Comparison of ENCODE assay signal across 8 cellular contexts in genomic region chr11:62338218-62338617, GRCh38. TPM values are rescaled to one million over a fixed set of nuclear protein-coding genes. Genes with fewer than 3 reads are reported as not detected.
DNase-seq lines count a peak whose midpoint lies in the region; ATAC-seq and TF ChIP-seq lines count a peak whose summit lies in the region.

No MANE protein-coding gene starts in this region.

- H3K4me3 ChIP-seq in GM23248: peak overlapping the region; percentile 73
- peak overlapping the region; percentile 44 for H3K4me3 ChIP-seq in RWPE2 (ENCODE audit: severe bottlenecking)
- H3K4me3 ChIP-seq in fibroblast of villous mesenchyme (ENCODE audit: low read depth, low read length): peak overlapping the region; percentile 65
- H3K4me3 ChIP-seq in psoas muscle: peak overlapping the region; percentile 78

- H3K4me2 ChIP-seq in GM23248 (ENCODE audit: unreplicated experiment): peak overlapping the region; percentile 71

- H2AFZ ChIP-seq in GM23248: peak overlapping the region; percentile 75

- no peaks in the 10 kb centered on the region for H3K4me1 ChIP-seq in GM23248 (ENCODE audit: insufficient read depth)
- H3K4me1 ChIP-seq in RWPE2 (ENCODE audit: insufficient read depth, poor library complexity, severe bottlenecking): no peaks in the 10 kb centered on the region
- peaks cover 7% of the 10 kb centered on the region for H3K4me1 ChIP-seq in psoas muscle

- no peak overlapping the region for H3K27ac ChIP-seq in GM23248
- H3K27ac ChIP-seq in RWPE2 (ENCODE audit: poor library complexity, severe bottlenecking): no peak overlapping the region
- peak overlapping the region; percentile 73 for H3K27ac ChIP-seq in psoas muscle

- DNase-seq in GM23248 (no peak), RWPE2 (ENCODE audit: low spot score) (no peak), fibroblast of villous mesenchyme (ENCODE audit: low read depth) (no peak), psoas muscle (no peak), COLO829 (ENCODE audit: low spot score) (no peak), CD1c-positive myeloid dendritic cell (ENCODE audit: extremely low spot score) (no peak), NOMO-1 treated with DMSO at 0.1 percent for 48 hours (lab: John Stamatoyannopoulos, UW; ENCODE audit: unreplicated experiment) (no peak)

- H3K9ac ChIP-seq in GM23248: no peak overlapping the region

- in situ Hi-C loops in GM23248 (cut with MboI): no loop called here

- H3K36me3 ChIP-seq in GM23248 (ENCODE audit: low read depth) (no peaks in the 10 kb centered on the region), RWPE2 (ENCODE audit: low read depth) (no peaks in the 10 kb centered on the region), psoas muscle (ENCODE audit: insufficient read depth in 1 of 2, low read depth in 1 of 2) (peaks cover 0 to 18% of the 10 kb centered on the region in 2 donors)

- no peaks in the 10 kb centered on the region for H3F3A ChIP-seq in GM23248 (ENCODE audit: insufficient read depth)

- no peaks in the 10 kb centered on the region for H3K9me3 ChIP-seq in GM23248 (ENCODE audit: low read depth)
- no peaks in the 10 kb centered on the region for H3K9me3 ChIP-seq in RWPE2 (ENCODE audit: severe bottlenecking)
- H3K9me3 ChIP-seq in psoas muscle: no peaks in the 10 kb centered on the region

- ATAC-seq in RWPE2 (ENCODE audit: low read depth): no peak; the same call in 2 of the 3 replicates
- no peak for ATAC-seq in psoas muscle
- no peak for ATAC-seq in GM19351 (IDR thresholded peaks at IDR 0.05; ENCODE audit: unreplicated experiment)

- TF ChIP-seq CTCF in RWPE2 (IDR thresholded peaks at IDR 0.05; ENCODE audit: poor library complexity, severe bottlenecking): no peak
- no peak for TF ChIP-seq CTCF in fibroblast of villous mesenchyme (IDR thresholded peaks at IDR 0.05; ENCODE audit: insufficient read depth, low read depth, low read length)
- TF ChIP-seq CTCF in psoas muscle (IDR thresholded peaks at IDR 0.05): no peak

- intact Hi-C loops in psoas muscle (cut with DNase I): no loop called here

- H3K27me3 ChIP-seq in GM23248 (replicated peaks; ENCODE audit: insufficient read depth): peaks cover 32% of the 10 kb centered on the region
- H3K27me3 ChIP-seq in RWPE2 (ENCODE audit: insufficient read depth, poor library complexity, severe bottlenecking): peaks cover 9% of the 10 kb centered on the region
- H3K27me3 ChIP-seq in psoas muscle (ENCODE audit: insufficient read depth in 3 of 3, low read length in 2 of 3): no peaks in the 10 kb centered on the region

- H3K79me2 ChIP-seq in GM23248 (ENCODE audit: insufficient read depth): no peaks in the 10 kb centered on the region

- no peaks in the 10 kb centered on the region for H4K20me1 ChIP-seq in GM23248 (ENCODE audit: insufficient read depth)

- WGBS in GM23248 (ENCODE audit: low coverage in 1 of 2, low lambda C conversion rate in 2 of 2, missing lambda C conversion rate in 2 of 2), 2 experiments: 56 to 63% methylated on average over 1 of the region's 1 CpG
- WGBS in psoas muscle, 3 donors: 34 to 47% (median 47%) methylated on average over 1 of the region's 1 CpG

- H3K9me2 ChIP-seq in GM23248 (ENCODE audit: insufficient read depth): no peaks in the 10 kb centered on the region

RNA-seq across cellular contexts. Expression of gene ASRGL1, which starts 1.0 kb away (rescaled TPM):
- 0.43 TPM in 1 of 2 replicates, not detected in the other for total RNA-seq in GM23248 (2014; rRNA removed; shearing (Covaris generic))
- polyA plus RNA-seq in GM23248 (2016; fragmentation: Nextera tagmentation; extraction: Ambion mirVana): 0.59 and 1.2 TPM in 2 replicates
- 0.97 and 1.3 TPM in 2 replicates for total RNA-seq in fibroblast of villous mesenchyme
- total RNA-seq in psoas muscle: 10 to 100 TPM in 1 of 4 donors, 1 to 10 TPM in 3; 2.2 to 15.0 (median 6.0) TPM
- polyA plus RNA-seq in psoas muscle: 1 to 10 TPM; 3.1 to 5.5 (median 3.6) TPM

RNA-seq across cellular contexts. Expression of gene SCGB1D4, which starts 39.3 kb away (rescaled TPM):
- not detected in 2 replicates for total RNA-seq in GM23248 (2014; rRNA removed; shearing (Covaris generic))
- polyA plus RNA-seq in GM23248 (2016; fragmentation: Nextera tagmentation; extraction: Ambion mirVana) (not detected in 2 replicates), psoas muscle (not detected)
- total RNA-seq in fibroblast of villous mesenchyme (not detected in 2 replicates), psoas muscle (not detected)
